15 cellular contexts compared by ENCODE assay signal in the genomic region with DNA sequence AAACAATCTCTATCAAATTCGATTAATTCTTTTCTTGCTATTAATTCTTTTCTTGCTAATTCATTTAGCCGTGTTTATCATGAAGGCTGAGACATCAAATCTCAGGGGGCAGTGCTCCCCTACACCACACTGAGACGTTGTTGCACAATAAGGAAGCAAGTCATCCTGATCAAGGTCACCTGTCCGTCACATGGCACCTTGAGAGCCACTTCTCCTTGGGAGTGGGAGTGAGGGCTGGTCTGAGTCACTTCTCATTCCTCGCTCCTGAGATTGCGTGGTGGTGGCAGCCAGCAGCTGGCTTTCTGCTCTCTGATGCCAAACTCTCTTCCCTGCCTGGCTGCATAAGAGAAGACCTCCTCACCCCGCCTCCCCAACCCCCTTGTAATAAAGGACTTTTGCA.
A peak's percentile ranks its signal among the peaks of the same experiment; 100 is the strongest.
DNase-seq lines count a peak whose midpoint lies in the region; ATAC-seq, FAIRE-seq and TF ChIP-seq lines count a peak whose summit lies in the region.
"Had no signal": no experiment of that assay in that cellular context is flagged by ENCODE, and none has a peak within 500 bp of the region (broad histone marks: within the 10 kb centered on the region; RNA-seq: fewer than 3 reads in every experiment).

No MANE protein-coding gene starts in this region.

- H3K79me2 ChIP-seq in astrocyte (ENCODE audit: insufficient read depth, low read length): no peaks in the 10 kb centered on the region

- H3K4me1 Mint-ChIP-seq in astrocyte (ENCODE audit: low read depth, unreplicated experiment) (peaks cover 22% of the 10 kb centered on the region), chondrocyte (ENCODE audit: low read depth) (peaks cover 2% of the 10 kb centered on the region)

- H3K9ac ChIP-seq in astrocyte (ENCODE audit: low read length): no peak overlapping the region

- H3K27ac ChIP-seq in HL-60 (replicated peaks) (no peak overlapping the region), astrocyte (ENCODE audit: low read depth, low read length) (no peak overlapping the region)
- H3K27ac ChIP-seq: epithelial cell of prostate, psoas muscle had no signal

- no peak for ATAC-seq in HG03565 (IDR thresholded peaks at IDR 0.05; ENCODE audit: unreplicated experiment)
- no peak for ATAC-seq in GM18870 (IDR thresholded peaks at IDR 0.05; ENCODE audit: unreplicated experiment)
- ATAC-seq: Panc1 had no signal

- H4K20me1 ChIP-seq in astrocyte (ENCODE audit: insufficient read depth, low read length): no peaks in the 10 kb centered on the region

- no peak for TF ChIP-seq CTCF in HL-60 (IDR thresholded peaks at IDR 0.05; ENCODE audit: insufficient read depth, low read length)
- TF ChIP-seq CTCF in astrocyte (IDR thresholded peaks at IDR 0.05; ENCODE audit: insufficient read depth, low read depth, low read length): no peak
- TF ChIP-seq CTCF in chondrocyte (IDR thresholded peaks at IDR 0.05): no peak

- FAIRE-seq in astrocyte (lab: Jason Lieb, UNC): no peak

- no peak overlapping the region for H3K4me2 ChIP-seq in astrocyte (ENCODE audit: low read length)

- H3K27me3 Mint-ChIP-seq in astrocyte (ENCODE audit: low read depth, unreplicated experiment) (peaks cover 22% of the 10 kb centered on the region), chondrocyte (ENCODE audit: low read depth) (peaks cover 10% of the 10 kb centered on the region)

- H2AFZ ChIP-seq in astrocyte (ENCODE audit: low read depth, low read length): no peak overlapping the region

- no peaks in the 10 kb centered on the region for H3K36me3 ChIP-seq in astrocyte (ENCODE audit: insufficient read depth, low read length)

- H3K27me3 ChIP-seq in HL-60 (ENCODE audit: insufficient read depth, poor library complexity, severe bottlenecking) (no peaks in the 10 kb centered on the region), astrocyte (ENCODE audit: insufficient read depth, low read length) (peaks cover 8% of the 10 kb centered on the region)

- H3K4me1 ChIP-seq in astrocyte (ENCODE audit: insufficient read depth, low read length): no peaks in the 10 kb centered on the region
- H3K4me1 ChIP-seq: psoas muscle had no signal

- H3K27ac Mint-ChIP-seq in astrocyte (ENCODE audit: unreplicated experiment): no peak overlapping the region
- H3K27ac Mint-ChIP-seq in chondrocyte (ENCODE audit: unreplicated experiment): no peak overlapping the region

- peak; percentile 51 for DNase-seq in AG20443 (ENCODE audit: low spot score)
- peak; percentile 27 to 65 for DNase-seq in HL-60 (ENCODE audit: low read depth in 1 of 2, low spot score in 1 of 2)
- peak; percentile 40 for DNase-seq in astrocyte (ENCODE audit: low read depth)
- DNase-seq in left kidney (ENCODE audit: low read depth, low spot score): peak; percentile 71
- DNase-seq in chondrocyte (ENCODE audit: low spot score): no peak
- no peak for DNase-seq in NCI-H2196 treated with DMSO at 0.1 percent for 48 hours (lab: John Stamatoyannopoulos, UW; ENCODE audit: unreplicated experiment)
- DNase-seq: activated CD4-positive, alpha-beta T cell treated with anti-CD3 and anti-CD28 coated beads, Interleukin-2, amount 50 U/mL, for 4 hours; activated gamma-delta T cell; NCI-H1048; psoas muscle; T-helper 2 cell had no signal

- H3K36me3 Mint-ChIP-seq in astrocyte (ENCODE audit: low read depth, unreplicated experiment) (no peaks in the 10 kb centered on the region), chondrocyte (ENCODE audit: low read depth) (no peaks in the 10 kb centered on the region)

- H3K9me3 Mint-ChIP-seq in astrocyte (ENCODE audit: unreplicated experiment) (peaks cover 9% of the 10 kb centered on the region), chondrocyte (ENCODE audit: low read depth) (peaks cover 7% of the 10 kb centered on the region)

- no peak overlapping the region for H3K4me3 ChIP-seq in HL-60 (replicated peaks; ENCODE audit: insufficient read depth, low read length)
- no peak overlapping the region for H3K4me3 ChIP-seq in astrocyte (ENCODE audit: insufficient read depth, low read depth, low read length)
- H3K4me3 ChIP-seq: psoas muscle had no signal

- no peaks in the 10 kb centered on the region for H3K9me3 ChIP-seq in astrocyte (ENCODE audit: insufficient read depth, low read depth, low read length)
- H3K9me3 ChIP-seq: psoas muscle had no signal

- H3K4me3 Mint-ChIP-seq in astrocyte (ENCODE audit: unreplicated experiment): no peak overlapping the region
- H3K4me3 Mint-ChIP-seq in chondrocyte (ENCODE audit: unreplicated experiment): no peak overlapping the region

Comparison
In these comparisons a context has a peak if more than half of its experiments do, and no peak if none do; other contexts are left out.
1. DNase-seq: peak in AG20443 (single experiment), HL-60 (2 of 2), astrocyte (single experiment) and left kidney (single experiment); none in chondrocyte (single experiment) and NCI-H2196 treated with DMSO at 0.1 percent for 48 hours (single experiment).